Comparison of ENCODE assay signal across 1 cellular context in genomic region chr12:197347-197746, GRCh38.
TF ChIP-seq lines count a peak whose summit lies in the region.

No MANE protein-coding gene starts in this region.

TF ChIP-seq in HEK293, 187 proteins besides CTCF, POLR2A, EP300 and RAD21 (continued from another document):
- TF ChIP-seq KLF7 (tag by site-specific recombination; IDR thresholded peaks at IDR 0.05; ENCODE audit: borderline replicate concordance), result no peak
- TF ChIP-seq ZNF366 (tag by site-specific recombination; conservative IDR thresholded peaks at IDR 0.05), result peak; percentile 92
- no peak for TF ChIP-seq ZNF280C (tag by site-specific recombination; IDR thresholded peaks at IDR 0.05)
- no peak for TF ChIP-seq ZNF112 (tag by site-specific recombination; IDR thresholded peaks at IDR 0.05)
- no peak for TF ChIP-seq ZNF561 (tag by site-specific recombination; IDR thresholded peaks at IDR 0.05; ENCODE audit: borderline replicate concordance)
- TF ChIP-seq KLF17 (tag by site-specific recombination; IDR thresholded peaks at IDR 0.05), result no peak
- TF ChIP-seq ZBTB17 (tag by site-specific recombination; IDR thresholded peaks at IDR 0.05), result peak; percentile 35; the same call in 1 of the 2 replicates
- no peak for TF ChIP-seq ZNF843 (tag by site-specific recombination; IDR thresholded peaks at IDR 0.05)
